Comparison of ENCODE assay signal across 8 cellular contexts in the genomic region with DNA sequence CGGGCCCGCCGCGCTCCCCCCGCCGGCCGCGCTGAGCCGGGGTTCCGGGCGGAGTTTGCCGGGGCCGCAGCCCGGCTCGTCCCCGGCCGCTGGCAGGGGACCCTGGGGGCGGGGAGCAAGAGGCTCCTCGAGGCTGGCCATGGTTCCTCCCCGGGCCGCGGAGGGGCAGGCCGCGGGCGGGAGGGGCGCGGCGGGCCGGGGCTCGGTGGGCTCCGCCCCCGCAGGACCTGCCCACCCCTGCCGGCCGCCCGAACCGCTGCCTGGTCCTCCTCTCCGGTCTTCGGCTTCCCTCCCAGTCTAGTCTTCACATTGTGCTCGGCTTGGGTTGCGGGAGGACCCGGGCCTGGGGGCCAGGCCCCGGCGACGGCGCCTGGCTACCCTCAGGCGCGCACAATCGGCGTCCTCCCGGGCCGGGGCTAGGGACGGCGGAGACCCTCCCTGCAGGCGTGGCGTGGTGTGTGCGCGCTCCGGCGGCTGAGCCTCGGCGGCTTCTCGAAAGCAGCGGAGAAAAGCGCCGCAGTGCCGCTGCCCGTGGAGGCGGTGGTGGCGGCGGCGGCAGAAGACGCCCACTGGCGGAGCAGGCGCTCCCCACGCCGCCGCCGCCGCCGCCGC. TPM values are rescaled to one million over a fixed set of nuclear protein-coding genes. Genes with fewer than 3 reads are reported as not detected.
A peak's percentile ranks its signal among the peaks of the same experiment; 100 is the strongest.
DNase-seq lines count a peak whose midpoint lies in the region; ATAC-seq, FAIRE-seq and TF ChIP-seq lines count a peak whose summit lies in the region.

A gene (minus strand): TSS at position 571 of the 612 bp plus-strand sequence. CDS start 430 bp downstream, at position 141.

- peaks cover 8% of the 10 kb centered on the region for H3K4me1 Mint-ChIP-seq in activated CD4-positive, alpha-beta memory T cell treated with anti-CD3 and anti-CD28 coated beads, Interleukin-2, amount 10 ng/mL, durations not matched to agents 7 days and 5 days
- H3K4me1 Mint-ChIP-seq in activated CD4-positive, alpha-beta memory T cell treated with anti-CD3 and anti-CD28 coated beads for 36 hours (ENCODE audit: low read depth), result no peaks in the 10 kb centered on the region
- H3K4me1 Mint-ChIP-seq in stimulated activated naive CD8-positive, alpha-beta T cell treated with anti-CD3 and anti-CD28 coated beads, Interleukin-15, Interleukin-2, amounts not matched to agents 100 ng/mL and 50 ng/mL, for 24 hours (ENCODE audit: low read depth), result no peaks in the 10 kb centered on the region
- H3K4me1 Mint-ChIP-seq in CD8-positive, alpha-beta T cell (ENCODE audit: low read depth), result peaks cover 7% of the 10 kb centered on the region
- H3K4me1 Mint-ChIP-seq in activated CD4-positive, alpha-beta T cell treated with anti-CD3 and anti-CD28 coated beads, Interleukin-2, amount 10 ng/mL, durations not matched to agents 24 days and 14 days, result peaks cover 2% of the 10 kb centered on the region

- peaks cover 53% of the 10 kb centered on the region for H3K27me3 Mint-ChIP-seq in activated CD4-positive, alpha-beta memory T cell treated with anti-CD3 and anti-CD28 coated beads, Interleukin-2, amount 10 ng/mL, durations not matched to agents 7 days and 5 days
- H3K27me3 Mint-ChIP-seq in activated CD4-positive, alpha-beta memory T cell treated with anti-CD3 and anti-CD28 coated beads for 36 hours, result peaks cover 41% of the 10 kb centered on the region
- peaks cover 64% of the 10 kb centered on the region for H3K27me3 Mint-ChIP-seq in stimulated activated naive CD8-positive, alpha-beta T cell treated with anti-CD3 and anti-CD28 coated beads, Interleukin-15, Interleukin-2, amounts not matched to agents 100 ng/mL and 50 ng/mL, for 24 hours
- peaks cover 42% of the 10 kb centered on the region for H3K27me3 Mint-ChIP-seq in CD8-positive, alpha-beta T cell (ENCODE audit: low read depth)
- peaks cover 54% of the 10 kb centered on the region for H3K27me3 Mint-ChIP-seq in activated CD4-positive, alpha-beta T cell treated with anti-CD3 and anti-CD28 coated beads, Interleukin-2, amount 10 ng/mL, durations not matched to agents 24 days and 14 days

- peak within 1 kb of the TSS; percentile 60 to 67 for H3K9ac ChIP-seq in kidney (ENCODE audit: low read length in 2 of 2)

- POLR2A ChIA-PET in activated CD4-positive, alpha-beta memory T cell treated with anti-CD3 and anti-CD28 coated beads, Interleukin-2, amount 10 ng/mL, durations not matched to agents 7 days and 5 days (lab: Charles Lee), result no interaction called here
- POLR2A ChIA-PET in activated CD4-positive, alpha-beta memory T cell treated with anti-CD3 and anti-CD28 coated beads for 36 hours (lab: Charles Lee), result no interaction called here
- POLR2A ChIA-PET in CD8-positive, alpha-beta T cell (lab: Charles Lee), result no interaction called here

- no peak for DNase-seq in activated CD4-positive, alpha-beta memory T cell treated with anti-CD3 and anti-CD28 coated beads, Interleukin-2, amount 10 ng/mL, durations not matched to agents 7 days and 5 days
- no peak for DNase-seq in activated CD4-positive, alpha-beta memory T cell treated with anti-CD3 and anti-CD28 coated beads for 36 hours
- DNase-seq in body of pancreas (peak in 1 of 4 donors; percentile 22), kidney (peak; percentile 85)
- no peak for DNase-seq in CD8-positive, alpha-beta T cell
- no peak for DNase-seq in activated CD4-positive, alpha-beta T cell treated with anti-CD3 and anti-CD28 coated beads, Interleukin-2, amount 10 ng/mL, durations not matched to agents 24 days and 14 days

- intact Hi-C loops in activated CD4-positive, alpha-beta memory T cell treated with anti-CD3 and anti-CD28 coated beads for 36 hours (cut with micrococcal nuclease), result no loop called here
- intact Hi-C loops in body of pancreas (cut with DNase I), result no loop called here
- intact Hi-C loops in kidney (cut with DNase I), result no loop called here
- intact Hi-C loops in CD8-positive, alpha-beta T cell (cut with DNase I, micrococcal nuclease), result no loop called here
- intact Hi-C loops in activated CD4-positive, alpha-beta T cell treated with anti-CD3 and anti-CD28 coated beads, Interleukin-2, amount 10 ng/mL, durations not matched to agents 24 days and 14 days (cut with micrococcal nuclease), result loop anchor here (5.0 to 10.0 kb wide), 3 partner anchors 322 to 502 kb away; a partner anchor contains a TSS

- H3K9me3 Mint-ChIP-seq in activated CD4-positive, alpha-beta memory T cell treated with anti-CD3 and anti-CD28 coated beads, Interleukin-2, amount 10 ng/mL, durations not matched to agents 7 days and 5 days, result no peaks in the 10 kb centered on the region
- H3K9me3 Mint-ChIP-seq in activated CD4-positive, alpha-beta memory T cell treated with anti-CD3 and anti-CD28 coated beads for 36 hours, result no peaks in the 10 kb centered on the region
- H3K9me3 Mint-ChIP-seq in stimulated activated naive CD8-positive, alpha-beta T cell treated with anti-CD3 and anti-CD28 coated beads, Interleukin-15, Interleukin-2, amounts not matched to agents 100 ng/mL and 50 ng/mL, for 24 hours, result no peaks in the 10 kb centered on the region
- H3K9me3 Mint-ChIP-seq in CD8-positive, alpha-beta T cell, result no peaks in the 10 kb centered on the region
- H3K9me3 Mint-ChIP-seq in activated CD4-positive, alpha-beta T cell treated with anti-CD3 and anti-CD28 coated beads, Interleukin-2, amount 10 ng/mL, durations not matched to agents 24 days and 14 days, result no peaks in the 10 kb centered on the region

- H3K36me3 ChIP-seq in body of pancreas (replicated peaks in 1 of 2; ENCODE audit: insufficient read depth in 1 of 2, low read depth in 2 of 2) (no peaks in the 10 kb centered on the region), kidney (ENCODE audit: control insufficient read depth in 1 of 2, insufficient read depth in 2 of 2, low read length in 2 of 2) (no peaks in the 10 kb centered on the region)
- H3K36me3 ChIP-seq in CD8-positive, alpha-beta T cell (ENCODE audit: insufficient read depth, low read length), result no peaks in the 10 kb centered on the region

- H3K27ac Mint-ChIP-seq in activated CD4-positive, alpha-beta memory T cell treated with anti-CD3 and anti-CD28 coated beads, Interleukin-2, amount 10 ng/mL, durations not matched to agents 7 days and 5 days, result no peak within 1 kb of the TSS
- no peak within 1 kb of the TSS for H3K27ac Mint-ChIP-seq in activated CD4-positive, alpha-beta memory T cell treated with anti-CD3 and anti-CD28 coated beads for 36 hours
- H3K27ac Mint-ChIP-seq in stimulated activated naive CD8-positive, alpha-beta T cell treated with anti-CD3 and anti-CD28 coated beads, Interleukin-15, Interleukin-2, amounts not matched to agents 100 ng/mL and 50 ng/mL, for 24 hours, result no peak within 1 kb of the TSS
- H3K27ac Mint-ChIP-seq in CD8-positive, alpha-beta T cell, result no peak within 1 kb of the TSS
- H3K27ac Mint-ChIP-seq in activated CD4-positive, alpha-beta T cell treated with anti-CD3 and anti-CD28 coated beads, Interleukin-2, amount 10 ng/mL, durations not matched to agents 24 days and 14 days, result no peak within 1 kb of the TSS

- peak within 1 kb of the TSS in 1 of 2 donors; percentile 23 for H3K4me3 ChIP-seq in body of pancreas
- H3K4me3 ChIP-seq in kidney (ENCODE audit: low read length in 2 of 2), result peak within 1 kb of the TSS; percentile 79 to 86
- H3K4me3 ChIP-seq in CD8-positive, alpha-beta T cell (ENCODE audit: low read depth, low read length), result no peak within 1 kb of the TSS

- H3K36me3 Mint-ChIP-seq in activated CD4-positive, alpha-beta memory T cell treated with anti-CD3 and anti-CD28 coated beads, Interleukin-2, amount 10 ng/mL, durations not matched to agents 7 days and 5 days (ENCODE audit: low read depth), result peaks cover 3% of the 10 kb centered on the region
- H3K36me3 Mint-ChIP-seq in activated CD4-positive, alpha-beta memory T cell treated with anti-CD3 and anti-CD28 coated beads for 36 hours, result no peaks in the 10 kb centered on the region
- H3K36me3 Mint-ChIP-seq in stimulated activated naive CD8-positive, alpha-beta T cell treated with anti-CD3 and anti-CD28 coated beads, Interleukin-15, Interleukin-2, amounts not matched to agents 100 ng/mL and 50 ng/mL, for 24 hours (ENCODE audit: low read depth), result no peaks in the 10 kb centered on the region
- no peaks in the 10 kb centered on the region for H3K36me3 Mint-ChIP-seq in CD8-positive, alpha-beta T cell
- H3K36me3 Mint-ChIP-seq in activated CD4-positive, alpha-beta T cell treated with anti-CD3 and anti-CD28 coated beads, Interleukin-2, amount 10 ng/mL, durations not matched to agents 24 days and 14 days (ENCODE audit: low read depth), result no peaks in the 10 kb centered on the region

- TF ChIP-seq CTCF in body of pancreas (IDR thresholded peaks at IDR 0.05), result no peak
- TF ChIP-seq CTCF in kidney (IDR thresholded peaks at IDR 0.05; ENCODE audit: borderline replicate concordance, extremely low read depth, insufficient read depth), result no peak
- TF ChIP-seq CTCF in CD8-positive, alpha-beta T cell (IDR thresholded peaks at IDR 0.05), result no peak

- WGBS in body of pancreas, 2 donors, result 1% methylated on average over 75 of the region's 81 CpGs; no CpG with 5 or more reads in 1 of the 2 donors

- H3K9me3 ChIP-seq in body of pancreas, result no peaks in the 10 kb centered on the region
- no peaks in the 10 kb centered on the region for H3K9me3 ChIP-seq in kidney (ENCODE audit: control insufficient read depth in 1 of 2, low read length in 2 of 2)
- no peaks in the 10 kb centered on the region for H3K9me3 ChIP-seq in CD8-positive, alpha-beta T cell (ENCODE audit: low read length)

- peaks cover 0 to 33% of the 10 kb centered on the region in 2 donors for H3K27me3 ChIP-seq in body of pancreas
- no peaks in the 10 kb centered on the region for H3K27me3 ChIP-seq in CD8-positive, alpha-beta T cell (ENCODE audit: insufficient read depth, low read length)

- H3K4me1 ChIP-seq in body of pancreas (peaks cover 36% of the 10 kb centered on the region), kidney (ENCODE audit: control insufficient read depth in 1 of 2, insufficient read depth in 1 of 2, low read depth in 1 of 2, low read length in 2 of 2) (peaks cover 0 to 12% of the 10 kb centered on the region in 2 donors)
- no peaks in the 10 kb centered on the region for H3K4me1 ChIP-seq in CD8-positive, alpha-beta T cell (ENCODE audit: insufficient read depth, low read length)

- no peak for FAIRE-seq in kidney (lab: Jason Lieb, UNC)

- CTCF ChIA-PET in activated CD4-positive, alpha-beta memory T cell treated with anti-CD3 and anti-CD28 coated beads, Interleukin-2, amount 10 ng/mL, durations not matched to agents 7 days and 5 days (lab: Charles Lee), result no interaction called here
- CTCF ChIA-PET in activated CD4-positive, alpha-beta memory T cell treated with anti-CD3 and anti-CD28 coated beads for 36 hours (lab: Charles Lee), result no interaction called here
- CTCF ChIA-PET in CD8-positive, alpha-beta T cell (lab: Charles Lee), result no interaction called here

- H3K27ac ChIP-seq in body of pancreas (peak within 1 kb of the TSS in 2 of 4 donors; percentile 27 to 30), kidney (ENCODE audit: low read depth in 2 of 2, low read length in 2 of 2) (peak within 1 kb of the TSS; percentile 67 to 77)
- no peak within 1 kb of the TSS for H3K27ac ChIP-seq in CD8-positive, alpha-beta T cell (ENCODE audit: low read depth, low read length)

- peak; percentile 38 for ATAC-seq in body of pancreas
- ATAC-seq in GM19455 (IDR thresholded peaks at IDR 0.05; ENCODE audit: unreplicated experiment), result no peak
- ATAC-seq in CD8-positive, alpha-beta T cell, result no peak

- TF ChIP-seq POLR2A in body of pancreas (IDR thresholded peaks at IDR 0.05), result no peak

- peak within 1 kb of the TSS; percentile 27 for H3K4me3 Mint-ChIP-seq in activated CD4-positive, alpha-beta memory T cell treated with anti-CD3 and anti-CD28 coated beads, Interleukin-2, amount 10 ng/mL, durations not matched to agents 7 days and 5 days
- no peak within 1 kb of the TSS for H3K4me3 Mint-ChIP-seq in activated CD4-positive, alpha-beta memory T cell treated with anti-CD3 and anti-CD28 coated beads for 36 hours
- H3K4me3 Mint-ChIP-seq in stimulated activated naive CD8-positive, alpha-beta T cell treated with anti-CD3 and anti-CD28 coated beads, Interleukin-15, Interleukin-2, amounts not matched to agents 100 ng/mL and 50 ng/mL, for 24 hours, result peak within 1 kb of the TSS; percentile 13
- H3K4me3 Mint-ChIP-seq in CD8-positive, alpha-beta T cell, result no peak within 1 kb of the TSS
- H3K4me3 Mint-ChIP-seq in activated CD4-positive, alpha-beta T cell treated with anti-CD3 and anti-CD28 coated beads, Interleukin-2, amount 10 ng/mL, durations not matched to agents 24 days and 14 days, result no peak within 1 kb of the TSS

RNA-seq across cellular contexts. Expression of the gene that starts here (rescaled TPM):
- not detected for total RNA-seq in activated CD4-positive, alpha-beta memory T cell treated with anti-CD3 and anti-CD28 coated beads, Interleukin-2, amount 10 ng/mL, durations not matched to agents 7 days and 5 days
- not detected for total RNA-seq in activated CD4-positive, alpha-beta memory T cell treated with anti-CD3 and anti-CD28 coated beads for 36 hours
- total RNA-seq in body of pancreas (10 to 100 TPM in 1 of 2 donors, 1 to 10 TPM in 1; 3.9 to 16.8 TPM), kidney (23.1 TPM)
- polyA plus RNA-seq in kidney (ENCODE audit: insufficient read depth, low read depth, low replicate concordance), result 4.8 TPM
- total RNA-seq in CD8-positive, alpha-beta T cell, result not detected
- not detected in 2 replicates for total RNA-seq in activated CD4-positive, alpha-beta T cell treated with anti-CD3 and anti-CD28 coated beads, Interleukin-2, amount 10 ng/mL, durations not matched to agents 24 days and 14 days

Comparison
In these comparisons a context has a peak if more than half of its experiments do, and no peak if none do; other contexts are left out.
1. H3K4me3 Mint-ChIP-seq: peak in activated CD4-positive, alpha-beta memory T cell treated with anti-CD3 and anti-CD28 coated beads, Interleukin-2, amount 10 ng/mL, durations not matched to agents 7 days and 5 days (single experiment) and stimulated activated naive CD8-positive, alpha-beta T cell treated with anti-CD3 and anti-CD28 coated beads, Interleukin-15, Interleukin-2, amounts not matched to agents 100 ng/mL and 50 ng/mL, for 24 hours (single experiment); none in activated CD4-positive, alpha-beta memory T cell treated with anti-CD3 and anti-CD28 coated beads for 36 hours (single experiment), CD8-positive, alpha-beta T cell (single experiment) and activated CD4-positive, alpha-beta T cell treated with anti-CD3 and anti-CD28 coated beads, Interleukin-2, amount 10 ng/mL, durations not matched to agents 24 days and 14 days (single experiment).